ENCODE assay signal across 19 cellular contexts in the genomic region with DNA sequence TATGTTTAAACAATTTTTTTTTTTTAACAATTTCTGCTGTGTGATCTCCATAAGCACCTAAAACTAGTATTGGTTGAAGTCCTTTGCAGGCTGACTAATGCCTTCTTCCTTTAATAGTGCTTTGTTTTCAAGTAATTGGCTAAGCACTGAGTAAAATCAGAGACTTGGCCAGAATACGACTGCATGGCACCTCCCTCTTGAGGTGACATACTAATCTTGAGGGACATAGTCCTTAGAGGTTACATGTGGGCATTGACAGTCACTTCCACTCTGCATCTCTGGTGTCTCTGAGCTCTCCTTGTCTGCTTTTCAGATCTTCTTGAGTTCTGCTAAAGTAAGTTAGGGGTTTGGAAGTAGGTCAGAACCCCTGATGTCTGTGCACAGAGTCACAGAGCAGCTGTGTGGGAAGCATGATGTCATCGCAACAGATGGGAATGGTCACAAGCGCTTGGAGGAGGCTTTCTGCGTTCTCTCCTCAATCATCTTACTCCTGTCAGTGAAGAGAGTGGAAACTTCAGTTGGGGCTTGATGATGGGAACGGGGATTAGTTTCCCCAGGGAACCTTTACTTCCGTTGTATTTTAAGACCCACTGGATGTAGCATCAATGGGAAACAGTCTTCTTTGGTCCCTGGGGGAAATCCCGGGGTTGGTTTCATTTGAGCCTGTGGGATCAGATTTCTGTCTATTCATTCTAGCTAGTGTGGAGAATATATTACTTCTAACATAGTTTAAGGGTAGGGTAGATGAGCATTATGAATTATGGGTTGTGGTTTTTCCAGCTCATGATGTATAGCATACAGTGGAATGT.
A peak's percentile ranks its signal among the peaks of the same experiment; 100 is the strongest.
DNase-seq lines count a peak whose midpoint lies in the region; ATAC-seq, FAIRE-seq and TF ChIP-seq lines count a peak whose summit lies in the region.
"Had no signal": no experiment of that assay in that cellular context is flagged by ENCODE, and none has a peak within 500 bp of the region (broad histone marks: within the 10 kb centered on the region; RNA-seq: fewer than 3 reads in every experiment).

No MANE protein-coding gene starts in this region.

- no peaks in the 10 kb centered on the region for H3K79me2 ChIP-seq in astrocyte (ENCODE audit: insufficient read depth, low read length)

- ATAC-seq in Right ventricle myocardium inferior (peak; percentile 90), upper lobe of right lung (peak; percentile 40)

- H3K4me3 ChIP-seq in astrocyte (ENCODE audit: insufficient read depth, low read depth, low read length) (no peak overlapping the region), upper lobe of right lung (no peak overlapping the region), lower leg skin (ENCODE audit: low read depth, poor library complexity, severe bottlenecking) (no peak overlapping the region)
- H3K4me3 ChIP-seq: SJSA1, tibial nerve had no signal

- intact Hi-C loops in Right ventricle myocardium inferior (cut with DNase I) (no loop called here), cardiac septum (cut with DNase I) (no loop called here), upper lobe of right lung (cut with DNase I) (no loop called here), lower leg skin (cut with DNase I; ENCODE audit: low total_unique reads) (no loop called here)

- no peak overlapping the region for H3K27ac ChIP-seq in astrocyte (ENCODE audit: low read depth, low read length)
- no peak overlapping the region for H3K27ac ChIP-seq in upper lobe of right lung
- H3K27ac ChIP-seq: SJSA1, tibial nerve had no signal

- H3K4me1 Mint-ChIP-seq in astrocyte (ENCODE audit: low read depth, unreplicated experiment), result peaks cover 24% of the 10 kb centered on the region
- H3K4me1 Mint-ChIP-seq: activated B cell treated with CpG ODN at 0.5 μM for 24 hours had no signal

- peaks cover 1% of the 10 kb centered on the region for H3K9me3 Mint-ChIP-seq in astrocyte (ENCODE audit: unreplicated experiment)
- H3K9me3 Mint-ChIP-seq: activated B cell treated with CpG ODN at 0.5 μM for 24 hours; activated T-cell treated with anti-CD3 and anti-CD28 coated beads, Interleukin-2, amount 50 U/mL, for 24 hours had no signal

- no peak overlapping the region for H2AFZ ChIP-seq in astrocyte (ENCODE audit: low read depth, low read length)

- H3K27me3 ChIP-seq in astrocyte (ENCODE audit: insufficient read depth, low read length), result no peaks in the 10 kb centered on the region
- no peaks in the 10 kb centered on the region for H3K27me3 ChIP-seq in upper lobe of right lung
- H3K27me3 ChIP-seq: SJSA1, tibial nerve had no signal

- no peak for FAIRE-seq in astrocyte (lab: Jason Lieb, UNC)

- 60 to 61% methylated on average over 7 of the region's 7 CpGs for WGBS in lower leg skin, 2 donors

- peaks cover 2% of the 10 kb centered on the region for H3K36me3 Mint-ChIP-seq in astrocyte (ENCODE audit: low read depth, unreplicated experiment)

- peak overlapping the region; percentile 15 for H3K27ac Mint-ChIP-seq in astrocyte (ENCODE audit: unreplicated experiment)
- H3K27ac Mint-ChIP-seq: activated B cell treated with CpG ODN at 0.5 μM for 24 hours; activated T-cell treated with anti-CD3 and anti-CD28 coated beads, Interleukin-2, amount 50 U/mL, for 24 hours had no signal

- no peaks in the 10 kb centered on the region for H3K27me3 Mint-ChIP-seq in astrocyte (ENCODE audit: low read depth, unreplicated experiment)
- H3K27me3 Mint-ChIP-seq: activated B cell treated with CpG ODN at 0.5 μM for 24 hours; activated T-cell treated with anti-CD3 and anti-CD28 coated beads, Interleukin-2, amount 50 U/mL, for 24 hours had no signal

- no peak overlapping the region for H3K9ac ChIP-seq in astrocyte (ENCODE audit: low read length)

- DNase-seq in Right ventricle myocardium inferior (ENCODE audit: missing footprints), result peak; percentile 59
- no peak for DNase-seq in cardiac septum (ENCODE audit: low spot score)
- peak; percentile 58 for DNase-seq in astrocyte (ENCODE audit: low read depth)
- DNase-seq in hepatic stellate cell (ENCODE audit: low spot score), result peak; percentile 30
- DNase-seq in upper lobe of right lung, result no peak
- no peak for DNase-seq in activated CD8-positive, alpha-beta memory T cell treated with anti-CD3 and anti-CD28 coated beads for 24 hours
- no peak for DNase-seq in lower leg skin (ENCODE audit: low spot score in 2 of 2)
- DNase-seq in CD1c-positive myeloid dendritic cell (ENCODE audit: extremely low spot score), result no peak
- DNase-seq: activated B cell treated with CpG ODN at 0.5 μM for 24 hours; activated T-cell treated with anti-CD3 and anti-CD28 coated beads, Interleukin-2, amount 50 U/mL, for 24 hours; amygdala; DMS53; effector CD4-positive, alpha-beta T cell; hippocampal formation; Kasumi-1; NCI-H510A treated with DMSO at 0.1 percent for 48 hours; retina had no signal

- no peak for TF ChIP-seq POLR2A in lower leg skin (IDR thresholded peaks at IDR 0.05)

- TF ChIP-seq CTCF in astrocyte (IDR thresholded peaks at IDR 0.05; ENCODE audit: insufficient read depth, low read depth, low read length) (no peak), upper lobe of right lung (IDR thresholded peaks at IDR 0.05) (no peak), lower leg skin (IDR thresholded peaks at IDR 0.05) (no peak)

- H3K9me3 ChIP-seq in astrocyte (ENCODE audit: insufficient read depth, low read depth, low read length) (no peaks in the 10 kb centered on the region), upper lobe of right lung (no peaks in the 10 kb centered on the region)
- H3K9me3 ChIP-seq: SJSA1, tibial nerve had no signal

- H3K36me3 ChIP-seq in astrocyte (ENCODE audit: insufficient read depth, low read length) (no peaks in the 10 kb centered on the region), upper lobe of right lung (peaks cover 59% of the 10 kb centered on the region)

- H3K4me2 ChIP-seq in astrocyte (ENCODE audit: low read length), result peak overlapping the region; percentile 42

- no peaks in the 10 kb centered on the region for H3K4me1 ChIP-seq in astrocyte (ENCODE audit: insufficient read depth, low read length)
- H3K4me1 ChIP-seq in upper lobe of right lung, result peaks cover 14% of the 10 kb centered on the region
- H3K4me1 ChIP-seq: tibial nerve had no signal

- H3K4me3 Mint-ChIP-seq in astrocyte (ENCODE audit: unreplicated experiment), result no peak overlapping the region
- H3K4me3 Mint-ChIP-seq: activated B cell treated with CpG ODN at 0.5 μM for 24 hours; activated T-cell treated with anti-CD3 and anti-CD28 coated beads, Interleukin-2, amount 50 U/mL, for 24 hours had no signal

- H4K20me1 ChIP-seq in astrocyte (ENCODE audit: insufficient read depth, low read length), result no peaks in the 10 kb centered on the region

Comparison
In these comparisons a context has a peak if more than half of its experiments do, and no peak if none do; other contexts are left out.
1. DNase-seq: peak in Right ventricle myocardium inferior (single experiment), astrocyte (single experiment) and hepatic stellate cell (single experiment); none in cardiac septum (single experiment), upper lobe of right lung (single experiment), activated CD8-positive, alpha-beta memory T cell treated with anti-CD3 and anti-CD28 coated beads for 24 hours (single experiment), lower leg skin (0 of 2) and CD1c-positive myeloid dendritic cell (single experiment).